In the genomic region with DNA sequence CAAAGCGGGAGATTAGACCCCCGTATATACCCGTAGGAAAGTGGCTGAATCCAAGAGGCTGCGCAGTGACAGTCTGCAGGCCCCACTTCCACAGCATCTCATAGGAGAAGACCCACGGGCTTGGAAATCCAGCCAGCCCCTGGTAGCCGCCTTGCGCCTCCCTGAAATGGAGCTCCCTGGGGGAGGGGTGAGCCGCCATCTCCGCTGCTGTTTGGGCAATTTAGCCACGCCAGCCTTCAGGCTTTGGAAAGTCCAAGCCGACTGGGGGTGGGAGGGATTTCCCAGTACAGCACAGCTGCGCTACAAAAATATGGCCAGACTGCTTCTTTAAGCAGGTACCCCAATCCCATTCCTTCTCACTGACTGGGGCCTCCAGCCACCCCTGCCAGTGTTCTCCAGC, we compare ENCODE assay signal across 13 cellular contexts. TPM values are rescaled to one million over a fixed set of nuclear protein-coding genes. Genes with fewer than 3 reads are reported as not detected.
DNase-seq lines count a peak whose midpoint lies in the region; ATAC-seq and TF ChIP-seq lines count a peak whose summit lies in the region.
"Had no signal": no experiment of that assay in that cellular context is flagged by ENCODE, and none has a peak within 500 bp of the region (broad histone marks: within the 10 kb centered on the region; RNA-seq: fewer than 3 reads in every experiment).

No MANE protein-coding gene starts in this region.

- TF ChIP-seq POLR2A in GM19193 (IDR thresholded peaks at IDR 0.05; ENCODE audit: extremely low read depth, insufficient read depth, insufficient read length): peak; percentile 15

- H2BK120ac ChIP-seq in trophoblast cell (ENCODE audit: insufficient read depth, low read length, poor library complexity): no peak overlapping the region

- no peak overlapping the region for H2AK5ac ChIP-seq in trophoblast cell (ENCODE audit: low read length)

- H3K4me1 ChIP-seq in cardiac muscle cell (ENCODE audit: low read depth) (no peaks in the 10 kb centered on the region), right atrium auricular region (no peaks in the 10 kb centered on the region), trophoblast cell (ENCODE audit: control insufficient read depth in 1 of 2, insufficient read depth in 2 of 2, low read length in 2 of 2) (peaks cover 4 to 5% of the 10 kb centered on the region in 2 experiments)

- H3K9me3 ChIP-seq in cardiac muscle cell (ENCODE audit: low read depth) (no peaks in the 10 kb centered on the region), right atrium auricular region (no peaks in the 10 kb centered on the region), trophoblast cell (ENCODE audit: insufficient read depth, low read depth, low read length) (peaks cover 12% of the 10 kb centered on the region)

- no peak overlapping the region for H3K23ac ChIP-seq in trophoblast cell (ENCODE audit: low read length)

- no peak overlapping the region for H4K91ac ChIP-seq in trophoblast cell (ENCODE audit: low read depth, low read length)

- no peak overlapping the region for H2AFZ ChIP-seq in trophoblast cell (ENCODE audit: insufficient read depth, low read length, poor library complexity)
- H2AFZ ChIP-seq: GM23248 had no signal

- no peak overlapping the region for H3K14ac ChIP-seq in trophoblast cell (ENCODE audit: low read length)

- peak overlapping the region; percentile 9 for H3K27ac ChIP-seq in cardiac muscle cell
- no peak overlapping the region for H3K27ac ChIP-seq in right atrium auricular region
- H3K27ac ChIP-seq in trophoblast cell (ENCODE audit: low read depth, low read length): no peak overlapping the region
- H3K27ac ChIP-seq: C4-2B, GM23248 had no signal

- no peak overlapping the region for H3K4ac ChIP-seq in trophoblast cell (ENCODE audit: low read depth, low read length)

- H3K36me3 ChIP-seq in cardiac muscle cell (no peaks in the 10 kb centered on the region), right atrium auricular region (peaks cover 6% of the 10 kb centered on the region), trophoblast cell (ENCODE audit: control insufficient read depth in 1 of 2, insufficient read depth in 2 of 2, low read length in 2 of 2) (peaks cover 20 to 34% of the 10 kb centered on the region in 2 experiments)

- no peaks in the 10 kb centered on the region for H3K79me1 ChIP-seq in trophoblast cell (ENCODE audit: low read length)

- no peak overlapping the region for H2BK12ac ChIP-seq in trophoblast cell (ENCODE audit: low read length)

- ATAC-seq in left colon (peak; percentile 23), HG03175 (IDR thresholded peaks at IDR 0.05; ENCODE audit: unreplicated experiment) (no peak), HG03457 (IDR thresholded peaks at IDR 0.05; ENCODE audit: unreplicated experiment) (no peak)

- WGBS in trophoblast cell (ENCODE audit: extremely low coverage, insufficient coverage, insufficient read length): no CpG with 5 or more reads among the region's 12 CpGs

- intact Hi-C loops in left colon (cut with DNase I, micrococcal nuclease): no loop called here

- no peak overlapping the region for H3K18ac ChIP-seq in trophoblast cell (ENCODE audit: low read length)

- no peak overlapping the region for H3K4me3 ChIP-seq in cardiac muscle cell
- H3K4me3 ChIP-seq in right atrium auricular region: no peak overlapping the region
- H3K4me3 ChIP-seq in trophoblast cell (ENCODE audit: low read depth, low read length): no peak overlapping the region
- H3K4me3 ChIP-seq: GM23248 had no signal

- TF ChIP-seq CTCF in cardiac muscle cell (IDR thresholded peaks at IDR 0.05; ENCODE audit: low read depth, low read length): no peak
- TF ChIP-seq CTCF in right atrium auricular region (IDR thresholded peaks at IDR 0.05): no peak

- H3K79me2 ChIP-seq in trophoblast cell (ENCODE audit: control insufficient read depth, insufficient read depth, low read length, poor library complexity): no peaks in the 10 kb centered on the region

- no peak overlapping the region for H2BK5ac ChIP-seq in trophoblast cell (ENCODE audit: low read depth, low read length, poor library complexity)

- no peak overlapping the region for H4K12ac ChIP-seq in trophoblast cell (ENCODE audit: low read depth, low read length)

- H3K27me3 ChIP-seq in cardiac muscle cell (no peaks in the 10 kb centered on the region), right atrium auricular region (no peaks in the 10 kb centered on the region), trophoblast cell (ENCODE audit: insufficient read depth, low read length) (no peaks in the 10 kb centered on the region)

- H3K9ac ChIP-seq in trophoblast cell (ENCODE audit: low read length): no peak overlapping the region
- H3K9ac ChIP-seq: GM23248 had no signal

- no peak for DNase-seq in cardiac muscle cell (ENCODE audit: low read depth in 1 of 2, low spot score in 1 of 2)
- no peak for DNase-seq in right atrium auricular region (ENCODE audit: low spot score)
- no peak for DNase-seq in left colon
- DNase-seq in trophoblast cell: no peak
- DNase-seq: DMS153, DMS79 treated with DMSO at 0.1 percent for 48 hours, GDM1, GM23248, H7 had no signal

- no peak overlapping the region for H4K8ac ChIP-seq in trophoblast cell (ENCODE audit: low read depth, low read length)

- no peak overlapping the region for H3K4me2 ChIP-seq in trophoblast cell (ENCODE audit: low read length)

RNA-seq across cellular contexts. Expression of a gene that starts 53.4 kb away (rescaled TPM):
- total RNA-seq in cardiac muscle cell (168 and 176 TPM in 2 replicates), right atrium auricular region (10 to 100 TPM; 23.1 to 24.8 TPM), left colon (100 to 1,000 TPM; 106 to 111 TPM)
- polyA plus RNA-seq in cardiac muscle cell: 125 and 183 TPM in 2 replicates
- 85.1 and 87.6 TPM in 2 replicates for polyA plus RNA-seq in trophoblast cell (2013)
